Comparison of ENCODE assay signal across 8 cellular contexts in genomic region chr7:148575640-148576411, GRCh38. TPM values are rescaled to one million over a fixed set of nuclear protein-coding genes. Genes with fewer than 3 reads are reported as not detected.
DNase-seq lines count a peak whose midpoint lies in the region; ATAC-seq and TF ChIP-seq lines count a peak whose summit lies in the region.

No MANE protein-coding gene starts in this region.

- no TSS peak for BruUV-seq in mammary epithelial cell (replicated peaks; lab: Mats Ljungman, UMichigan)

- H3K36me3 ChIP-seq in mammary epithelial cell (ENCODE audit: insufficient read depth, low read length): no peaks in the 10 kb centered on the region

- peak; percentile 70 for DNase-seq in activated gamma-delta T cell treated with Interleukin-2 at 50 U/mL for 16 hours
- no peak for DNase-seq in activated gamma-delta T cell (lab: John Stamatoyannopoulos, UW)
- peak; percentile 8 for DNase-seq in NCI-H2081 treated with DMSO at 0.1 percent for 48 hours (lab: John Stamatoyannopoulos, UW)
- peak; percentile 42 for DNase-seq in mammary epithelial cell
- peak in 1 of 2 donors; percentile 80 for DNase-seq in left colon
- peak; percentile 62 to 68 for DNase-seq in stimulated activated CD4-positive, alpha-beta T cell treated with anti-CD3 and anti-CD28 coated beads, Interleukin-4, amount 100 ng/mL, for 4 hours

- ATAC-seq in HG02970 (IDR thresholded peaks at IDR 0.05; ENCODE audit: low FRiP score, unreplicated experiment) (peak; percentile 76), left colon (peak; percentile 84)

- H3K27ac ChIP-seq in mammary epithelial cell (ENCODE audit: insufficient read depth, low read depth, low read length): no peak overlapping the region

- H4K20me1 ChIP-seq in mammary epithelial cell (ENCODE audit: insufficient read depth, low read length): no peaks in the 10 kb centered on the region

- H3K9me3 ChIP-seq in mammary epithelial cell (replicated peaks; ENCODE audit: insufficient read depth, low read length): no peaks in the 10 kb centered on the region

- H3K9ac ChIP-seq in mammary epithelial cell (ENCODE audit: insufficient read depth, low read length): no peak overlapping the region

- H2AFZ ChIP-seq in mammary epithelial cell (ENCODE audit: low read depth, low read length): peak overlapping the region; percentile 29

- WGBS in mammary epithelial cell (ENCODE audit: low coverage, missing lambda C conversion rate): 21% methylated on average over 8 of the region's 8 CpGs

- H3K4me2 ChIP-seq in mammary epithelial cell (ENCODE audit: insufficient read depth, low read depth, low read length): no peak overlapping the region

- no peaks in the 10 kb centered on the region for H3K79me2 ChIP-seq in mammary epithelial cell (ENCODE audit: insufficient read depth, low read length)

- in situ Hi-C loops in mammary epithelial cell (cut with MboI; ENCODE audit: low sequenced_read_pairs in 2 of 2): loop anchor here (5.0 to 10.0 kb wide), 2 partner anchors 386 to 389 kb away; no protein-coding TSS in a partner anchor

- dilution Hi-C loops in mammary epithelial cell (cut with HindIII; ENCODE audit: low sequenced_read_pairs): loop anchor here (5.0 to 10.0 kb wide), 2 partner anchors 106 to 389 kb away; no protein-coding TSS in a partner anchor

- H3K4me1 ChIP-seq in mammary epithelial cell (ENCODE audit: insufficient read depth, low read length): no peaks in the 10 kb centered on the region

- no peaks in the 10 kb centered on the region for H3K27me3 ChIP-seq in mammary epithelial cell (ENCODE audit: insufficient read depth, low read length)

- CTCF ChIA-PET in mammary epithelial cell (lab: Charles Lee; ENCODE audit: low non-redundant PET): no interaction called here

- TF ChIP-seq CTCF in WI38 (IDR thresholded peaks at IDR 0.05; ENCODE audit: low read depth, low read length): peak; percentile 86
- TF ChIP-seq CTCF in mammary epithelial cell (conservative IDR thresholded peaks at IDR 0.05 in 1 of 2, IDR thresholded peaks at IDR 0.05 in 1 of 2; ENCODE audit: extremely low read depth in 1 of 2, insufficient read depth in 1 of 2, low read depth in 1 of 2, low read length in 2 of 2): peak; percentile 88 to 89

- H3K4me3 ChIP-seq in WI38 (ENCODE audit: low read depth, low read length) (no peak overlapping the region), mammary epithelial cell (replicated peaks in 1 of 3; ENCODE audit: insufficient read depth in 1 of 3, low read depth in 2 of 3, low read length in 3 of 3) (no peak overlapping the region)

- intact Hi-C loops in mammary epithelial cell (cut with micrococcal nuclease) (loop anchor here (1.0 kb wide), 2 partner anchors 123 to 386 kb away; no protein-coding TSS in a partner anchor), left colon (cut with DNase I, micrococcal nuclease) (loop anchor here (5.0 to 10.0 kb wide), 2 partner anchors 386 to 389 kb away; no protein-coding TSS in a partner anchor)

RNA-seq across cellular contexts. Expression of gene C7orf33, which starts 14.7 kb away (rescaled TPM):
- not detected for total RNA-seq in mammary epithelial cell
- not detected for polyA plus RNA-seq in mammary epithelial cell
- polyA minus RNA-seq in mammary epithelial cell: not detected
- not detected for total RNA-seq in left colon
